ENCODE assay signal across 19 cellular contexts in genomic region chr12:108418162-108418561, GRCh38.
DNase-seq lines count a peak whose midpoint lies in the region; ATAC-seq and TF ChIP-seq lines count a peak whose summit lies in the region.
"Had no signal": no experiment of that assay in that cellular context is flagged by ENCODE, and none has a peak within 500 bp of the region (broad histone marks: within the 10 kb centered on the region; RNA-seq: fewer than 3 reads in every experiment).

No MANE protein-coding gene starts in this region.

- H3K4me3 ChIP-seq in AG10803 (ENCODE audit: low read length) (no peak overlapping the region), adipocyte (ENCODE audit: low read length) (no peak overlapping the region), gastroesophageal sphincter (no peak overlapping the region)
- H3K4me3 ChIP-seq: GM12878, K562 had no signal

- no peaks in the 10 kb centered on the region for H3K4me1 ChIP-seq in adipocyte (ENCODE audit: control insufficient read depth, insufficient read depth, low read length)
- peaks cover 0 to 23% (median 0%) of the 10 kb centered on the region in 3 donors for H3K4me1 ChIP-seq in gastroesophageal sphincter

- H3K27ac ChIP-seq in gastroesophageal sphincter = no peak overlapping the region
- H3K27ac ChIP-seq: HL-60 had no signal

- no peak overlapping the region for H3K9ac ChIP-seq in adipocyte (ENCODE audit: low read length)

- whole genome bisulfite sequencing in gastroesophageal sphincter (ENCODE audit: low coverage in 1 of 2), 2 donors = 60 to 100% methylated on average over 1 of the region's 1 CpG

- no peak for ATAC-seq in HG02981 (IDR thresholded peaks at IDR 0.05; ENCODE audit: unreplicated experiment)
- ATAC-seq in gastroesophageal sphincter = no peak
- ATAC-seq: GM12878, K562 had no signal

- TF ChIP-seq EP300 in gastroesophageal sphincter (IDR thresholded peaks at IDR 0.05) = no peak

- TF ChIP-seq CTCF in AG10803 (conservative IDR thresholded peaks at IDR 0.05; ENCODE audit: low read length) (no peak), gastroesophageal sphincter (IDR thresholded peaks at IDR 0.05) (no peak)

- peak; percentile 2 for DNase-seq in AG10803 (ENCODE audit: low read depth)
- peak; percentile 23 for DNase-seq in HS-27A (ENCODE audit: low read depth)
- DNase-seq in adipocyte (ENCODE audit: low read depth) = peak; percentile 11
- peak; percentile 6 for DNase-seq in non-pigmented ciliary epithelial cell (ENCODE audit: low read depth)
- DNase-seq in nucleus accumbens (lab: John Stamatoyannopoulos, UW) = no peak
- DNase-seq in DMS53 treated with DMSO at 0.1 percent for 48 hours (lab: John Stamatoyannopoulos, UW; ENCODE audit: unreplicated experiment) = no peak
- DNase-seq: 8988T; C1 segment of cervical spinal cord; Calu3; CD4-positive, alpha-beta T cell; DMS153; DND-41; GOT3; H9 had no signal

- H3K9me3 ChIP-seq in adipocyte (ENCODE audit: control insufficient read depth, low read length) = no peaks in the 10 kb centered on the region
- peaks cover 0 to 7% (median 0%) of the 10 kb centered on the region in 3 donors for H3K9me3 ChIP-seq in gastroesophageal sphincter

- peaks cover 9% of the 10 kb centered on the region for H3K27me3 ChIP-seq in adipocyte (replicated peaks; ENCODE audit: control insufficient read depth, insufficient read depth, low read length)
- no peaks in the 10 kb centered on the region for H3K27me3 ChIP-seq in gastroesophageal sphincter

- TF ChIP-seq POLR2A in gastroesophageal sphincter (IDR thresholded peaks at IDR 0.05) = no peak

- H3K36me3 ChIP-seq in adipocyte (ENCODE audit: control insufficient read depth, insufficient read depth, low read length, severe bottlenecking) = no peaks in the 10 kb centered on the region
- no peaks in the 10 kb centered on the region for H3K36me3 ChIP-seq in gastroesophageal sphincter

Comparison
In these comparisons a context has a peak if more than half of its experiments do, and no peak if none do; other contexts are left out.
1. DNase-seq: peak in AG10803 (single experiment), HS-27A (single experiment), adipocyte (single experiment) and non-pigmented ciliary epithelial cell (single experiment); none in nucleus accumbens (0 of 56) and DMS53 treated with DMSO at 0.1 percent for 48 hours (single experiment).